16 cellular contexts compared by ENCODE assay signal in genomic region chr5:73032635-73033034, GRCh38.
DNase-seq lines count a peak whose midpoint lies in the region; ATAC-seq, FAIRE-seq and TF ChIP-seq lines count a peak whose summit lies in the region.
"Had no signal": no experiment of that assay in that cellular context is flagged by ENCODE, and none has a peak within 500 bp of the region (broad histone marks: within the 10 kb centered on the region; RNA-seq: fewer than 3 reads in every experiment).

No MANE protein-coding gene starts in this region.

- H3F3A ChIP-seq in MM.1S (ENCODE audit: insufficient read depth, low read length) = peaks cover 7% of the 10 kb centered on the region

- DNase-seq in ACHN = peak; percentile 42
- peak; percentile 14 for DNase-seq in Daoy (ENCODE audit: low read depth)
- DNase-seq in astrocyte of the hippocampus (ENCODE audit: low read depth, low spot score) = peak; percentile 3
- peak; percentile 20 for DNase-seq in retina
- DNase-seq in MM.1S = no peak
- DNase-seq in GM12892 (ENCODE audit: insufficient read length) = no peak
- DNase-seq: Caco-2; CD4-positive, alpha-beta memory T cell; GF-D8; NCI-H1436; NCI-H2029; NCI-H526 had no signal

- peaks cover 17% of the 10 kb centered on the region for H3K4me1 ChIP-seq in MM.1S (ENCODE audit: low read length)
- H3K4me1 ChIP-seq: BLaER1 treated with 17β-estradiol and CSF1 and Interleukin-3, amounts not matched to agents 10 nM and 100 nM had no signal

- H3K79me2 ChIP-seq in MM.1S (ENCODE audit: low read length) = no peaks in the 10 kb centered on the region

- TF ChIP-seq CTCF in MM.1S (IDR thresholded peaks at IDR 0.05; ENCODE audit: low read length) = no peak

- H3K4me2 ChIP-seq in MM.1S (ENCODE audit: low read depth, low read length) = no peak overlapping the region
- H3K4me2 ChIP-seq: BLaER1 treated with 17β-estradiol and CSF1 and Interleukin-3, amounts not matched to agents 10 nM and 100 nM had no signal

- no peak overlapping the region for H2AFZ ChIP-seq in MM.1S (ENCODE audit: low read length)

- H3K9me3 ChIP-seq in MM.1S (replicated peaks; ENCODE audit: insufficient read depth, low read length) = no peaks in the 10 kb centered on the region
- H3K9me3 ChIP-seq: BLaER1 treated with 17β-estradiol and CSF1 and Interleukin-3, amounts not matched to agents 10 nM and 100 nM; Caco-2 had no signal

- no peak overlapping the region for H3K9ac ChIP-seq in MM.1S (ENCODE audit: low read length)
- H3K9ac ChIP-seq: BLaER1 treated with 17β-estradiol and CSF1 and Interleukin-3, amounts not matched to agents 10 nM and 100 nM had no signal

- no peaks in the 10 kb centered on the region for H4K20me1 ChIP-seq in MM.1S (ENCODE audit: insufficient read depth, low read length)

- no peak overlapping the region for H3K4me3 ChIP-seq in MM.1S (ENCODE audit: low read length)
- H3K4me3 ChIP-seq: BLaER1 treated with 17β-estradiol and CSF1 and Interleukin-3, amounts not matched to agents 10 nM and 100 nM; K562 had no signal

- no peak for FAIRE-seq in GM12892 (lab: Jason Lieb, UNC)

- no peak overlapping the region for H3K27ac ChIP-seq in MM.1S (ENCODE audit: low read length)
- H3K27ac ChIP-seq: BLaER1 treated with 17β-estradiol and CSF1 and Interleukin-3, amounts not matched to agents 10 nM and 100 nM had no signal

- H3K36me3 ChIP-seq in MM.1S (replicated peaks; ENCODE audit: insufficient read depth, low read length) = no peaks in the 10 kb centered on the region

- no peak for TF ChIP-seq POLR2A in GM12892 (IDR thresholded peaks at IDR 0.05; ENCODE audit: low read depth, low read length)

- no peak for ATAC-seq in GM18873 (IDR thresholded peaks at IDR 0.05; ENCODE audit: low FRiP score, unreplicated experiment)
- ATAC-seq: K562, PC-3 had no signal

- H3K9me2 ChIP-seq in MM.1S (replicated peaks; ENCODE audit: insufficient read depth, low read length) = no peaks in the 10 kb centered on the region

- no peaks in the 10 kb centered on the region for H3K27me3 ChIP-seq in MM.1S (replicated peaks; ENCODE audit: insufficient read depth, low read length)
- H3K27me3 ChIP-seq: BLaER1 treated with 17β-estradiol and CSF1 and Interleukin-3, amounts not matched to agents 10 nM and 100 nM had no signal

- in situ Hi-C loops in ACHN (cut with HindIII; ENCODE audit: low pct_ligation_motif_present, low pct_unique_long_range_greater_than_20kb, low sequenced_read_pairs) = no loop called here

Comparison
In these comparisons a context has a peak if more than half of its experiments do, and no peak if none do; other contexts are left out.
1. DNase-seq: peak in ACHN (single experiment), Daoy (single experiment), astrocyte of the hippocampus (single experiment) and retina (single experiment); none in MM.1S (single experiment) and GM12892 (single experiment).